ENCODE assay signal across 1 cellular context in genomic region chr1:229028509-229028908, GRCh38.
TF ChIP-seq lines count a peak whose summit lies in the region.

No MANE protein-coding gene starts in this region.

TF ChIP-seq in SK-N-SH treated with all-trans-retinoic acid at 6 μM for 48 hours, 23 proteins besides CTCF, POLR2A, EP300 and RAD21 (continued from another document):
- no peak for TF ChIP-seq POU6F1 (CRISPR knock-in tag; IDR thresholded peaks at IDR 0.05; ENCODE audit: borderline replicate concordance, low read depth)
- TF ChIP-seq CREB5 (CRISPR knock-in tag; IDR thresholded peaks at IDR 0.05; ENCODE audit: low read depth) = no peak
